ENCODE assay signal across 8 cellular contexts in the genomic region with DNA sequence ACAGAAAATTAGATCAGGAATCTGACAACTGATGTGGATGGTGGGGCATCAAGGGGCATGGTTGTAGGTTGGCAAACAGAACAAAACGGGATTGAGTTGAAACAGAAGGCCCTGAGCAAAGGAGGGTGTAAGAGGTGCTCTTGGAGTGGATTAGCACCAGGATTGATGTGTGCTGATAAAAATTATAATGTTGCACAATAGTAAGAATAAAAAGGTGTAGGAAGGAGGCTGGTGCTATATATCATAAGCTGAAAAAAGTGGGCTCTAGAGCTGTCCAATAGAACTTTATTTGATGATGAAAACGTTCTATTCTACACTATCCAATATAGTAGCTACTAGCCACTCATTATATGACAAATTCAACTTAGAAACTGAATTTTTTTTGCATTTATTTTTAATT.
"Had no signal": no experiment of that assay in that cellular context is flagged by ENCODE, and none has a peak within 500 bp of the region (broad histone marks: within the 10 kb centered on the region; RNA-seq: fewer than 3 reads in every experiment).

No MANE protein-coding gene starts in this region.

- H3K4me3 Mint-ChIP-seq: IgD-negative memory B cell had no signal

- H3K4me1 Mint-ChIP-seq: IgD-negative memory B cell had no signal

- H3K36me3 Mint-ChIP-seq: IgD-negative memory B cell had no signal

- H3K9me3 Mint-ChIP-seq: IgD-negative memory B cell had no signal

- H3K27ac ChIP-seq: HL-60, KMS-11 had no signal

- FAIRE-seq: HTR-8/SVneo had no signal

- H3K4me2 ChIP-seq: KMS-11 had no signal

- H3K27ac Mint-ChIP-seq: IgD-negative memory B cell had no signal

- DNase-seq: Karpas-422, Kasumi-1, KBM-7, KG1 had no signal

- H3K9ac ChIP-seq: KMS-11 had no signal
